Comparison of ENCODE assay signal across 8 cellular contexts in the genomic region with DNA sequence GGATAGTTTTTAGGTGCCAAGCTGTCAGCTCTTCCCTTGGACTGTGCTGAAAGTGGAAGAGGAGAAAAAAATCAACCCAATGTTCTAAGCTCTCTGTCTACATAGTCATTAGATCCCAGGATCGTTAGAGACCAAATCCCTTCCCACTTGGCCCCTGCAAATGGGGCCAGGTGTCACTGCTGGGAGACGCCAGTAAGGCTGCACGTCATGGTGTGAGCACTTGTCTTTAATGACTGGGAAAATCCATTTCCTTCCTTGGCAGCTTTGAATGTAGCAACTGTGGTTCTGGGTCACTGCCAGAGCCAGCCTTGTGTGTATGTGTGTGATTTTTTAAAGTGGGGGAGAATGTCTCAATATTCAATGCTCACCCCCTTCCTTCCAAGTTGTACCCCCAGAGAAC. TPM values are rescaled to one million over a fixed set of nuclear protein-coding genes. Genes with fewer than 3 reads are reported as not detected.
A peak's percentile ranks its signal among the peaks of the same experiment; 100 is the strongest.
DNase-seq lines count a peak whose midpoint lies in the region; ATAC-seq lines count a peak whose summit lies in the region.

No MANE protein-coding gene starts in this region.

- peak; percentile 87 for DNase-seq in DMS79 treated with DMSO at 0.1 percent for 48 hours (lab: John Stamatoyannopoulos, UW)
- DNase-seq in RPMI7951 (ENCODE audit: low read depth): peak; percentile 24
- DNase-seq in left kidney (ENCODE audit: low read depth, low spot score): peak; percentile 61
- DNase-seq in globus pallidus (ENCODE audit: low spot score): no peak
- no peak for DNase-seq in OCI-M2 (lab: John Stamatoyannopoulos, UW; ENCODE audit: unreplicated experiment)

- ATAC-seq in HG02981 (IDR thresholded peaks at IDR 0.05; ENCODE audit: unreplicated experiment) (peak; percentile 9), GM18511 (IDR thresholded peaks at IDR 0.05; ENCODE audit: unreplicated experiment) (no peak), HG03432 (IDR thresholded peaks at IDR 0.05; ENCODE audit: unreplicated experiment) (no peak)

RNA-seq across cellular contexts. Expression of gene MAN1C1, which starts 59.9 kb away (rescaled TPM):
- 1.6 and 2.8 TPM in 2 replicates for total RNA-seq in RPMI7951 (2014; rRNA removed; shearing (Covaris generic))

Comparison
In these comparisons a context has a peak if more than half of its experiments do, and no peak if none do; other contexts are left out.
1. DNase-seq: peak in DMS79 treated with DMSO at 0.1 percent for 48 hours (single experiment), RPMI7951 (single experiment) and left kidney (single experiment); none in globus pallidus (single experiment) and OCI-M2 (single experiment).